Comparison of ENCODE assay signal across 8 cellular contexts in genomic region chr3:105823149-105823866, GRCh38. TPM values are rescaled to one million over a fixed set of nuclear protein-coding genes. Genes with fewer than 3 reads are reported as not detected.
A peak's percentile ranks its signal among the peaks of the same experiment; 100 is the strongest.
DNase-seq lines count a peak whose midpoint lies in the region; ATAC-seq, FAIRE-seq and TF ChIP-seq lines count a peak whose summit lies in the region.

No MANE protein-coding gene starts in this region.

- ATAC-seq in activated CD8-positive, alpha-beta memory T cell treated with anti-CD3 and anti-CD28 coated beads, Interleukin-2, amount 10 ng/mL, durations not matched to agents 7 days and 5 days, result peak; percentile 55
- no peak for ATAC-seq in GM21447 (IDR thresholded peaks at IDR 0.05; ENCODE audit: unreplicated experiment)
- no peak for ATAC-seq in GM21619 (IDR thresholded peaks at IDR 0.05; ENCODE audit: unreplicated experiment)

- no peak overlapping the region for H2AFZ ChIP-seq in astrocyte (ENCODE audit: low read depth, low read length)

- H3K36me3 ChIP-seq in astrocyte (ENCODE audit: insufficient read depth, low read length), result peaks cover 5% of the 10 kb centered on the region

- H3K27me3 ChIP-seq in astrocyte (ENCODE audit: insufficient read depth, low read length), result no peaks in the 10 kb centered on the region

- H3K36me3 Mint-ChIP-seq in activated CD8-positive, alpha-beta memory T cell treated with anti-CD3 and anti-CD28 coated beads, Interleukin-2, amount 10 ng/mL, durations not matched to agents 7 days and 5 days, result peaks cover 64% of the 10 kb centered on the region
- peaks cover 6% of the 10 kb centered on the region for H3K36me3 Mint-ChIP-seq in astrocyte (ENCODE audit: low read depth, unreplicated experiment)
- peaks cover 50% of the 10 kb centered on the region for H3K36me3 Mint-ChIP-seq in type B pancreatic cell

- peaks cover 72% of the 10 kb centered on the region for H3K4me1 Mint-ChIP-seq in activated CD8-positive, alpha-beta memory T cell treated with anti-CD3 and anti-CD28 coated beads, Interleukin-2, amount 10 ng/mL, durations not matched to agents 7 days and 5 days
- H3K4me1 Mint-ChIP-seq in astrocyte (ENCODE audit: low read depth, unreplicated experiment), result peaks cover 53% of the 10 kb centered on the region
- H3K4me1 Mint-ChIP-seq in type B pancreatic cell (ENCODE audit: unreplicated experiment), result peaks cover 23% of the 10 kb centered on the region

- CTCF ChIA-PET in activated CD8-positive, alpha-beta memory T cell treated with anti-CD3 and anti-CD28 coated beads, Interleukin-2, amount 10 ng/mL, durations not matched to agents 7 days and 5 days (lab: Charles Lee), result interaction anchor here (1.0 to 2.6 kb wide), 3 partner anchors 12 to 22 kb away, joined by 3 to 6 read pairs (median 4); no protein-coding TSS in a partner anchor

- H3K27me3 Mint-ChIP-seq in activated CD8-positive, alpha-beta memory T cell treated with anti-CD3 and anti-CD28 coated beads, Interleukin-2, amount 10 ng/mL, durations not matched to agents 7 days and 5 days, result no peaks in the 10 kb centered on the region
- H3K27me3 Mint-ChIP-seq in astrocyte (ENCODE audit: low read depth, unreplicated experiment), result no peaks in the 10 kb centered on the region
- no peaks in the 10 kb centered on the region for H3K27me3 Mint-ChIP-seq in type B pancreatic cell

- peak overlapping the region; percentile 67 for H3K9ac ChIP-seq in astrocyte (ENCODE audit: low read length)

- peaks cover 37% of the 10 kb centered on the region for H3K4me1 ChIP-seq in astrocyte (ENCODE audit: insufficient read depth, low read length)

- peak overlapping the region; percentile 85 for H3K27ac Mint-ChIP-seq in activated CD8-positive, alpha-beta memory T cell treated with anti-CD3 and anti-CD28 coated beads, Interleukin-2, amount 10 ng/mL, durations not matched to agents 7 days and 5 days
- H3K27ac Mint-ChIP-seq in astrocyte (ENCODE audit: unreplicated experiment), result peak overlapping the region; percentile 97
- H3K27ac Mint-ChIP-seq in type B pancreatic cell, result peak overlapping the region; percentile 19

- TF ChIP-seq CTCF in astrocyte (IDR thresholded peaks at IDR 0.05; ENCODE audit: insufficient read depth, low read depth, low read length), result no peak
- no peak for TF ChIP-seq CTCF in type B pancreatic cell (conservative IDR thresholded peaks at IDR 0.05)

- no peaks in the 10 kb centered on the region for H3K9me3 ChIP-seq in astrocyte (ENCODE audit: insufficient read depth, low read depth, low read length)

- DNase-seq in activated CD8-positive, alpha-beta memory T cell treated with anti-CD3 and anti-CD28 coated beads, Interleukin-2, amount 10 ng/mL, durations not matched to agents 7 days and 5 days, result no peak
- no peak for DNase-seq in activated CD8-positive, alpha-beta memory T cell treated with anti-CD3 and anti-CD28 coated beads, Interleukin-2, amount 50 U/mL, for 48 hours
- DNase-seq in astrocyte (ENCODE audit: low read depth) (peak; percentile 99), kidney glomerular epithelial cell (lab: John Stamatoyannopoulos, UW) (peak; percentile 87), type B pancreatic cell (ENCODE audit: extremely low spot score, unreplicated experiment) (no peak), T1000 (lab: John Stamatoyannopoulos, UW) (no peak)

- H3K4me3 Mint-ChIP-seq in activated CD8-positive, alpha-beta memory T cell treated with anti-CD3 and anti-CD28 coated beads, Interleukin-2, amount 10 ng/mL, durations not matched to agents 7 days and 5 days, result peak overlapping the region; percentile 31
- peak overlapping the region; percentile 17 for H3K4me3 Mint-ChIP-seq in astrocyte (ENCODE audit: unreplicated experiment)
- no peak overlapping the region for H3K4me3 Mint-ChIP-seq in type B pancreatic cell

- H3K27ac ChIP-seq in astrocyte (ENCODE audit: low read depth, low read length), result peak overlapping the region; percentile 90

- H3K4me3 ChIP-seq in astrocyte (ENCODE audit: insufficient read depth, low read depth, low read length), result peak overlapping the region; percentile 19

- peak overlapping the region; percentile 72 for H3K4me2 ChIP-seq in astrocyte (ENCODE audit: low read length)

- no peaks in the 10 kb centered on the region for H4K20me1 ChIP-seq in astrocyte (ENCODE audit: insufficient read depth, low read length)

- FAIRE-seq in astrocyte (lab: Jason Lieb, UNC), result peak; percentile 96

- peaks cover 64% of the 10 kb centered on the region for H3K79me2 ChIP-seq in astrocyte (ENCODE audit: insufficient read depth, low read length)

- H3K9me3 Mint-ChIP-seq in activated CD8-positive, alpha-beta memory T cell treated with anti-CD3 and anti-CD28 coated beads, Interleukin-2, amount 10 ng/mL, durations not matched to agents 7 days and 5 days (ENCODE audit: low read depth), result no peaks in the 10 kb centered on the region
- peaks cover 2% of the 10 kb centered on the region for H3K9me3 Mint-ChIP-seq in astrocyte (ENCODE audit: unreplicated experiment)
- H3K9me3 Mint-ChIP-seq in type B pancreatic cell, result no peaks in the 10 kb centered on the region

RNA-seq across cellular contexts. Expression of gene CBLB, which starts 45.5 kb away (rescaled TPM):
- total RNA-seq in activated CD8-positive, alpha-beta memory T cell treated with anti-CD3 and anti-CD28 coated beads, Interleukin-2, amount 10 ng/mL, durations not matched to agents 7 days and 5 days, result 100 to 1,000 TPM; 125 to 158 TPM
- total RNA-seq in astrocyte (45.9 and 48.0 TPM in 2 replicates), type B pancreatic cell (ENCODE audit: low replicate concordance) (50.6 and 57.0 TPM in 2 replicates)

Comparison
In these comparisons a context has a peak if more than half of its experiments do, and no peak if none do; other contexts are left out.
1. DNase-seq: peak in astrocyte (single experiment) and kidney glomerular epithelial cell (single experiment); none in activated CD8-positive, alpha-beta memory T cell treated with anti-CD3 and anti-CD28 coated beads, Interleukin-2, amount 10 ng/mL, durations not matched to agents 7 days and 5 days (single experiment), activated CD8-positive, alpha-beta memory T cell treated with anti-CD3 and anti-CD28 coated beads, Interleukin-2, amount 50 U/mL, for 48 hours (single experiment), type B pancreatic cell (single experiment) and T1000 (single experiment).
2. H3K27ac Mint-ChIP-seq: peak in every context shown above with its lines; median percentile 97 in astrocyte; 85 in activated CD8-positive, alpha-beta memory T cell treated with anti-CD3 and anti-CD28 coated beads, Interleukin-2, amount 10 ng/mL, durations not matched to agents 7 days and 5 days; 19 in type B pancreatic cell.